1 cellular context compared by ENCODE assay signal in the genomic region with DNA sequence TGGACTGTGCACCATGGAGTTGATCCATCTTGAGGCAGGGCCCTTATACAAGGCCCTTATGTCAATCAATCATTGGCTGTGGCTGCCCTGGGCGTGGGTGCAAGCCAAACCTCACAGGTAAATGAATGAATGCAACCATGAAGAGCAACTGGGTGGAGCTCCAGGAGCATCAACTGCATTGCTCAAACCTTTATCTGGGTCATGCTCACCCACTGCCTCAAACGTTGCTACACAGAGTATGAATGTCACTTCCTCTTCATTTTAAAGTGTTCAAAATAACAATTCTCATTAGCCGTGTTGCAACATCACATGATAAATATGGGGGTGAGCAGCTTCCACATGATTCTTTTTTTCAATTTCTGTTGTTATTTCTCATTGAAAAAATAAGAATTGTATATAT.
A peak's percentile ranks its signal among the peaks of the same experiment; 100 is the strongest.
TF ChIP-seq lines count a peak whose summit lies in the region.

No MANE protein-coding gene starts in this region.

TF ChIP-seq in K562, 482 proteins besides CTCF, POLR2A, EP300 and RAD21:
- no peak for TF ChIP-seq CEBPG (CRISPR knock-in tag; IDR thresholded peaks at IDR 0.05)
- 0 out of 4 replicates have a peak, but pooled peaks of 1 of the 2 experiments have one; percentile 23 for TF ChIP-seq CEBPG (tag; conservative IDR thresholded peaks at IDR 0.05 in 1 of 2, IDR thresholded peaks at IDR 0.05 in 1 of 2)
- TF ChIP-seq CEBPB (tag; IDR thresholded peaks at IDR 0.05), result peak; percentile 48; the same call in 1 of the 2 replicates
- TF ChIP-seq ZNF217 (CRISPR knock-in tag; IDR thresholded peaks at IDR 0.05), result no peak
TF ChIP-seq in K562: peak in this region for 2.
